Comparison of ENCODE assay signal across 25 cellular contexts in the genomic region with DNA sequence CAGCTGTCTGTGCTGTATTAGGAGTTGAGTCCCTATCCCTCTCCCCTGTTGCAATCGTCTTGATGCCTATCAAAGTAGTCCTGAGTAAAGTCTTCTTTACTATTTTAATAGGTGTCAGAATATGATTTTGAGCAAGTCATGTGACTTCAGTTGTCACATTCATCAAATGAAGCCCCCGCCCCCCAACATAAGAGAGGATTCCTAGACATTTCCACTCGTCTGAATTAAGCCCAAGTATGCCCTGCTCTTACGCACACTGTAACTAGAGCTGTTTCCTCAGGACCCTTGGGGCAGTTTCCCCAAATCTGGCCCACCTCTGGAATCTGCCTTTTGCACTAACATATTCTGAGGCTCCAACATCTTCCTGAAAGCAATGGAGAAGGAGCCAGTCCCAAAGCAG.
"Had no signal": no experiment of that assay in that cellular context is flagged by ENCODE, and none has a peak within 500 bp of the region (broad histone marks: within the 10 kb centered on the region; RNA-seq: fewer than 3 reads in every experiment).

No MANE protein-coding gene starts in this region.

- H3K27me3 Mint-ChIP-seq: brain had no signal

- H3K36me3 Mint-ChIP-seq: activated CD4-positive, alpha-beta memory T cell treated with anti-CD3 and anti-CD28 coated beads for 36 hours; activated CD8-positive, alpha-beta memory T cell treated with anti-CD3 and anti-CD28 coated beads, Interleukin-2, amount 10 ng/mL, durations not matched to agents 7 days and 5 days; activated naive CD4-positive, alpha-beta T cell treated with anti-CD3 and anti-CD28 coated beads, Interleukin-2, amount 10 ng/mL, durations not matched to agents 7 days and 5 days; activated naive CD4-positive, alpha-beta T cell treated with anti-CD3 and anti-CD28 coated beads, Interleukin-2, amount 50 U/mL, for 72 hours; activated naive CD8-positive, alpha-beta T cell treated with anti-CD3 and anti-CD28 coated beads, Interleukin-2, amount 10 ng/mL, durations not matched to agents 7 days and 5 days had no signal

- H3K9me3 Mint-ChIP-seq: activated CD4-positive, alpha-beta memory T cell treated with anti-CD3 and anti-CD28 coated beads for 36 hours; activated naive CD4-positive, alpha-beta T cell treated with anti-CD3 and anti-CD28 coated beads, Interleukin-2, amount 10 ng/mL, durations not matched to agents 7 days and 5 days; activated naive CD4-positive, alpha-beta T cell treated with anti-CD3 and anti-CD28 coated beads, Interleukin-2, amount 50 U/mL, for 72 hours had no signal

- H3K27ac Mint-ChIP-seq: activated CD4-positive, alpha-beta memory T cell treated with anti-CD3 and anti-CD28 coated beads for 36 hours; activated CD8-positive, alpha-beta memory T cell treated with anti-CD3 and anti-CD28 coated beads, Interleukin-2, amount 10 ng/mL, durations not matched to agents 7 days and 5 days; activated CD8-positive, alpha-beta T cell treated with anti-CD3 and anti-CD28 coated beads, Interleukin-2, amount 10 ng/mL, durations not matched to agents 7 days and 5 days; activated naive CD4-positive, alpha-beta T cell treated with anti-CD3 and anti-CD28 coated beads, Interleukin-2, amount 10 ng/mL, durations not matched to agents 7 days and 5 days; activated naive CD4-positive, alpha-beta T cell treated with anti-CD3 and anti-CD28 coated beads, Interleukin-2, amount 50 U/mL, for 72 hours; activated naive CD8-positive, alpha-beta T cell treated with anti-CD3 and anti-CD28 coated beads, Interleukin-2, amount 10 ng/mL, durations not matched to agents 7 days and 5 days; activated T-cell treated with anti-CD3 and anti-CD28 coated beads, Interleukin-2, amount 50 U/mL, for 72 hours; brain had no signal

- ATAC-seq: activated CD8-positive, alpha-beta memory T cell treated with anti-CD3 and anti-CD28 coated beads, Interleukin-2, amount 10 ng/mL, durations not matched to agents 7 days and 5 days; activated CD8-positive, alpha-beta T cell treated with anti-CD3 and anti-CD28 coated beads, Interleukin-2, amount 10 ng/mL, durations not matched to agents 7 days and 5 days; activated naive CD4-positive, alpha-beta T cell treated with anti-CD3 and anti-CD28 coated beads, Interleukin-2, amount 50 U/mL, for 72 hours; activated T-cell treated with anti-CD3 and anti-CD28 coated beads, Interleukin-2, amount 50 U/mL, for 72 hours; esophagus mucosa; foreskin keratinocyte; gastroesophageal sphincter had no signal

- H3K4me1 Mint-ChIP-seq: activated naive CD4-positive, alpha-beta T cell treated with anti-CD3 and anti-CD28 coated beads, Interleukin-2, amount 10 ng/mL, durations not matched to agents 7 days and 5 days; activated naive CD8-positive, alpha-beta T cell treated with anti-CD3 and anti-CD28 coated beads, Interleukin-2, amount 10 ng/mL, durations not matched to agents 7 days and 5 days had no signal

- H3K4me3 Mint-ChIP-seq: activated CD4-positive, alpha-beta memory T cell treated with anti-CD3 and anti-CD28 coated beads for 36 hours; activated CD8-positive, alpha-beta memory T cell treated with anti-CD3 and anti-CD28 coated beads, Interleukin-2, amount 10 ng/mL, durations not matched to agents 7 days and 5 days; activated CD8-positive, alpha-beta T cell treated with anti-CD3 and anti-CD28 coated beads, Interleukin-2, amount 10 ng/mL, durations not matched to agents 7 days and 5 days; activated naive CD4-positive, alpha-beta T cell treated with anti-CD3 and anti-CD28 coated beads, Interleukin-2, amount 10 ng/mL, durations not matched to agents 7 days and 5 days; activated naive CD8-positive, alpha-beta T cell treated with anti-CD3 and anti-CD28 coated beads, Interleukin-2, amount 10 ng/mL, durations not matched to agents 7 days and 5 days; activated T-cell treated with anti-CD3 and anti-CD28 coated beads, Interleukin-2, amount 50 U/mL, for 72 hours; brain had no signal

- H3K36me3 ChIP-seq: ascending aorta, breast epithelium, cardiac muscle cell, colonic mucosa, gastroesophageal sphincter had no signal

- H3K9me3 ChIP-seq: ascending aorta, breast epithelium, colonic mucosa, gastroesophageal sphincter had no signal

- H3K4me1 ChIP-seq: ascending aorta, breast epithelium, colonic mucosa, foreskin keratinocyte had no signal

- H3K4me3 ChIP-seq: ascending aorta, breast epithelium, cardiac muscle cell, colonic mucosa, gastroesophageal sphincter had no signal

- DNase-seq: activated CD4-positive, alpha-beta memory T cell treated with anti-CD3 and anti-CD28 coated beads for 36 hours; activated CD4-positive, alpha-beta T cell treated with anti-CD3 and anti-CD28 coated beads for 1 hour; activated CD4-positive, alpha-beta T cell treated with anti-CD3 and anti-CD28 coated beads for 48 hours; activated CD8-positive, alpha-beta memory T cell treated with anti-CD3 and anti-CD28 coated beads, Interleukin-2, amount 10 ng/mL, durations not matched to agents 7 days and 5 days; activated CD8-positive, alpha-beta memory T cell treated with anti-CD3 and anti-CD28 coated beads, Interleukin-2, amount 50 U/mL, for 4 hours; activated CD8-positive, alpha-beta T cell treated with anti-CD3 and anti-CD28 coated beads, Interleukin-2, amount 10 ng/mL, durations not matched to agents 7 days and 5 days; activated gamma-delta T cell; activated naive CD4-positive, alpha-beta T cell; activated naive CD4-positive, alpha-beta T cell treated with anti-CD3 and anti-CD28 coated beads, Interleukin-2, amount 10 ng/mL, durations not matched to agents 7 days and 5 days; activated naive CD8-positive, alpha-beta T cell treated with anti-CD3 and anti-CD28 coated beads, Interleukin-2, amount 10 ng/mL, durations not matched to agents 7 days and 5 days; activated T-cell treated with anti-CD3 and anti-CD28 coated beads, Interleukin-2, amount 50 U/mL, for 1 hour; activated T-cell treated with anti-CD3 and anti-CD28 coated beads, Interleukin-2, amount 50 U/mL, for 72 hours; central memory CD4-positive, alpha-beta T cell; cerebellar nuclear complex; colonic mucosa; effector CD8-positive, alpha-beta T cell; foreskin keratinocyte; T-helper 2 cell had no signal

- H3K27ac ChIP-seq: ascending aorta, breast epithelium, cardiac muscle cell, colonic mucosa, foreskin keratinocyte, gastroesophageal sphincter had no signal

- H3K27me3 ChIP-seq: ascending aorta, breast epithelium, cardiac muscle cell, colonic mucosa, foreskin keratinocyte, gastroesophageal sphincter had no signal
